ENCODE assay signal across 8 cellular contexts in genomic region chr15:40569139-40569953, GRCh38. TPM values are rescaled to one million over a fixed set of nuclear protein-coding genes. Genes with fewer than 3 reads are reported as not detected.
DNase-seq lines count a peak whose midpoint lies in the region; ATAC-seq, FAIRE-seq and TF ChIP-seq lines count a peak whose summit lies in the region.

RPUSD2 (plus strand) TSS chr15:40569299; CDS start chr15:40569338, 39 bp downstream.

- H3K36me3 ChIP-seq in kidney (ENCODE audit: control insufficient read depth in 1 of 2, insufficient read depth in 2 of 2, low read length in 2 of 2): peaks cover 10 to 11% of the 10 kb centered on the region in 2 donors

- peak; percentile 48 for DNase-seq in 8988T
- peak; percentile 80 for DNase-seq in NCI-H510A (lab: John Stamatoyannopoulos, UW)
- DNase-seq in cerebellar cortex (ENCODE audit: low spot score): peak; percentile 97
- DNase-seq in kidney: peak; percentile 97
- peak; percentile 86 to 91 (median 88) for DNase-seq in stimulated activated CD4-positive, alpha-beta T cell treated with anti-CD3 and anti-CD28 coated beads, Interleukin-12 subunit alpha, Interleukin-12 subunit beta, amount 100 ng/mL, for 48 hours (ENCODE audit: low read depth in 2 of 3, low spot score in 1 of 3)

- H3K9ac ChIP-seq in kidney (ENCODE audit: low read length in 2 of 2): peak within 1 kb of the TSS; percentile 61 to 86

- peak; percentile 80 for TF ChIP-seq POLR2A in GM18526 (IDR thresholded peaks at IDR 0.05; ENCODE audit: extremely low read depth, insufficient read length)

- H3K4me3 ChIP-seq in kidney (ENCODE audit: low read length in 2 of 2): peak within 1 kb of the TSS; percentile 91 to 93

- peak within 1 kb of the TSS in 1 of 2 donors; percentile 73 for H3K27ac ChIP-seq in kidney (ENCODE audit: low read depth in 2 of 2, low read length in 2 of 2)

- H3K9me3 ChIP-seq in kidney (ENCODE audit: control insufficient read depth in 1 of 2, low read length in 2 of 2): no peaks in the 10 kb centered on the region

- H3K4me1 ChIP-seq in kidney (ENCODE audit: control insufficient read depth in 1 of 2, insufficient read depth in 1 of 2, low read depth in 1 of 2, low read length in 2 of 2): peaks cover 12 to 13% of the 10 kb centered on the region in 2 donors

- ATAC-seq in HG03175 (IDR thresholded peaks at IDR 0.05; ENCODE audit: unreplicated experiment): peak; percentile 55
- peak; percentile 67 to 69 for ATAC-seq in activated CD4-positive, CD25-positive, alpha-beta regulatory T cell treated with anti-CD3 and anti-CD28 coated beads, Interleukin-2, amount 50 U/mL, for 24 hours

- FAIRE-seq in kidney (lab: Jason Lieb, UNC): no peak

- TF ChIP-seq CTCF in kidney (IDR thresholded peaks at IDR 0.05; ENCODE audit: borderline replicate concordance, extremely low read depth, insufficient read depth): no peak

- intact Hi-C loops in kidney (cut with DNase I): no loop called here

RNA-seq across cellular contexts. Expression of gene RPUSD2, which starts in this region (rescaled TPM):
- 9.8 TPM for total RNA-seq in kidney
- 12.7 TPM for polyA plus RNA-seq in kidney (ENCODE audit: insufficient read depth, low read depth, low replicate concordance)
